In the genomic region with DNA sequence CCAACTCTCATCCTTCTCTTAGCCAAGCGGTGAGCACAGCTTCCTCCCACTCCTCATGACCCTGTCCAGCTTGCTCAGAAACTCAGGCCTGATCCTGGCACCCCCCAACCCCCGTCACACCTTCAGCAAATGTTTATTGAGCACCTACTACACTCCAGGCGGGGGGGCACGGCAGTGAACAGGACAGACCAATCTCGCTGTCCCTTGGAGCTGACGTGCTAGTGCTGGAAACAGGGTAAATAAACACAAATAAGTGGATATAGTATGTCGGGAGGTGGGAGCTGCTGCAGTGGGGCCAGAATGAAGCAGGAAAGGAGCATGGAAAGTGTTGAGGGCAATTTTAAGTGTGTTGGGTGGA, we compare ENCODE assay signal across 30 cellular contexts. TPM values are rescaled to one million over a fixed set of nuclear protein-coding genes. Genes with fewer than 3 reads are reported as not detected.
"Had no signal": no experiment of that assay in that cellular context is flagged by ENCODE, and none has a peak within 500 bp of the region (broad histone marks: within the 10 kb centered on the region; RNA-seq: fewer than 3 reads in every experiment).

No MANE protein-coding gene starts in this region.

- H3K4me3 Mint-ChIP-seq: memory B cell; naive thymus-derived CD4-positive, alpha-beta T cell; nephron; neural progenitor cell; stimulated activated effector memory CD8-positive, alpha-beta T cell treated with anti-CD3 and anti-CD28 coated beads, Interleukin-12 subunit alpha, Interleukin-12 subunit beta, amount 100 ng/mL, for 72 hours; type B pancreatic cell had no signal

- ATAC-seq: esophagus mucosa; gastrocnemius medialis; left lobe of liver; naive thymus-derived CD4-positive, alpha-beta T cell; stimulated activated effector memory CD8-positive, alpha-beta T cell treated with anti-CD3 and anti-CD28 coated beads, Interleukin-12 subunit alpha, Interleukin-12 subunit beta, amount 100 ng/mL, for 72 hours had no signal

- H3K4me3 ChIP-seq: dorsolateral prefrontal cortex, gastrocnemius medialis, lung, neural progenitor cell, pancreas, right atrium auricular region, sigmoid colon, testis, tibial artery had no signal

- H3K36me3 ChIP-seq: gastrocnemius medialis, neural progenitor cell, pancreas, right atrium auricular region, sigmoid colon, tibial artery had no signal

- H3K27me3 Mint-ChIP-seq: type B pancreatic cell had no signal

- H3K9me3 Mint-ChIP-seq: memory B cell; nephron; neural progenitor cell; stimulated activated effector memory CD8-positive, alpha-beta T cell treated with anti-CD3 and anti-CD28 coated beads, Interleukin-12 subunit alpha, Interleukin-12 subunit beta, amount 100 ng/mL, for 72 hours; type B pancreatic cell had no signal

- H3K27ac Mint-ChIP-seq: memory B cell; naive thymus-derived CD4-positive, alpha-beta T cell; neural progenitor cell; stimulated activated effector memory CD8-positive, alpha-beta T cell treated with anti-CD3 and anti-CD28 coated beads, Interleukin-12 subunit alpha, Interleukin-12 subunit beta, amount 100 ng/mL, for 72 hours; type B pancreatic cell had no signal

- H3K9me3 ChIP-seq: gastrocnemius medialis, pancreas, testis had no signal

- H2AFZ ChIP-seq: neural progenitor cell had no signal

- DNase-seq: dorsolateral prefrontal cortex; effector CD4-positive, alpha-beta T cell; foreskin fibroblast; gastrocnemius medialis; head of caudate nucleus; kidney; midbrain; naive thymus-derived CD4-positive, alpha-beta T cell; nucleus accumbens; sigmoid colon; stimulated activated CD4-positive, alpha-beta T cell treated with anti-CD3 and anti-CD28 coated beads, Interleukin-2, amount 100 ng/mL, for 24 hours; stimulated activated CD4-positive, alpha-beta T cell treated with anti-CD3 and anti-CD28 coated beads, Interleukin-4, amount 100 ng/mL, for 24 hours; stimulated activated naive CD4-positive, alpha-beta T cell treated with Interleukin-2 at 50 U/mL for 16 hours; substantia nigra; testis; tibial artery had no signal

- H3K4me1 ChIP-seq: gastrocnemius medialis, pancreas, sigmoid colon, testis, tibial artery had no signal

- H3K4me1 Mint-ChIP-seq: memory B cell; naive thymus-derived CD4-positive, alpha-beta T cell; stimulated activated effector memory CD8-positive, alpha-beta T cell treated with anti-CD3 and anti-CD28 coated beads, Interleukin-12 subunit alpha, Interleukin-12 subunit beta, amount 100 ng/mL, for 72 hours had no signal

- H3K27ac ChIP-seq: dorsolateral prefrontal cortex, epithelial cell of prostate, gastrocnemius medialis, neural progenitor cell, pancreas, right atrium auricular region, sigmoid colon, testis, tibial artery had no signal

- H3K4me2 ChIP-seq: neural progenitor cell had no signal

- H3K36me3 Mint-ChIP-seq: memory B cell; naive thymus-derived CD4-positive, alpha-beta T cell; neural progenitor cell; stimulated activated effector memory CD8-positive, alpha-beta T cell treated with anti-CD3 and anti-CD28 coated beads, Interleukin-12 subunit alpha, Interleukin-12 subunit beta, amount 100 ng/mL, for 72 hours; type B pancreatic cell had no signal

- H3K27me3 ChIP-seq: dorsolateral prefrontal cortex, neural progenitor cell, pancreas, right atrium auricular region, testis had no signal

RNA-seq across cellular contexts. Expression of a gene that starts 7.4 kb away (rescaled TPM):
- total RNA-seq: glomerular endothelial cell, posterior vena cava, skeletal muscle tissue had no signal
